ENCODE assay signal across 8 cellular contexts in genomic region chr1:54218883-54219687, GRCh38. TPM values are rescaled to one million over a fixed set of nuclear protein-coding genes. Genes with fewer than 3 reads are reported as not detected.
DNase-seq lines count a peak whose midpoint lies in the region; TF ChIP-seq lines count a peak whose summit lies in the region.

No MANE protein-coding gene starts in this region.

- H3K27ac ChIP-seq in H9 (ENCODE audit: insufficient read length, low read depth, low read length): no peak overlapping the region
- H3K27ac ChIP-seq in skeletal muscle tissue (ENCODE audit: low read depth, low read length): peak overlapping the region; percentile 72
- H3K27ac ChIP-seq in effector memory CD4-positive, alpha-beta T cell (ENCODE audit: insufficient read depth, low read length, poor library complexity, severe bottlenecking): no peak overlapping the region

- H4K20me1 ChIP-seq in H9 (ENCODE audit: control insufficient read depth, insufficient read depth, insufficient read length): no peaks in the 10 kb centered on the region

- no peak overlapping the region for H2BK5ac ChIP-seq in H9 (ENCODE audit: insufficient read length, low read length)

- H3K27ac Mint-ChIP-seq in H9: peak overlapping the region in 2 of 3 experiments; percentile 66 to 87; a peak in 2 of 7 replicates
- H3K27ac Mint-ChIP-seq in activated T-helper 2 cell treated with anti-CD3 and anti-CD28 coated beads, Interferon-gamma antibody, Interleukin-2, Interleukin-4, amounts not matched to agents 10 μg/mL and 5 μg/mL and 100 μg/mL, durations not matched to agents 14 hours and 24 hours and 36 hours: peak overlapping the region; percentile 42

- no peak overlapping the region for H3K4me3 ChIP-seq in skeletal muscle tissue (ENCODE audit: low read length in 3 of 3)
- no peak overlapping the region for H3K4me3 ChIP-seq in effector memory CD4-positive, alpha-beta T cell (ENCODE audit: insufficient read depth, low read depth, low read length, poor library complexity, severe bottlenecking)
- H3K4me3 ChIP-seq in MG63: no peak overlapping the region

- no peak overlapping the region for H2BK20ac ChIP-seq in H9 (ENCODE audit: low read depth, low read length, poor library complexity, severe bottlenecking)

- no peak overlapping the region for H3K23ac ChIP-seq in H9 (ENCODE audit: insufficient read length, low read depth, low read length)

- H3K36me3 Mint-ChIP-seq in H9 (ENCODE audit: insufficient read depth in 1 of 3, low read depth in 3 of 3): peaks cover 32 to 58% (median 47%) of the 10 kb centered on the region in 3 experiments; a peak in 6 of 7 replicates
- H3K36me3 Mint-ChIP-seq in activated T-helper 2 cell treated with anti-CD3 and anti-CD28 coated beads, Interferon-gamma antibody, Interleukin-2, Interleukin-4, amounts not matched to agents 10 μg/mL and 5 μg/mL and 100 μg/mL, durations not matched to agents 14 hours and 24 hours and 36 hours (ENCODE audit: low read depth): peaks cover 59% of the 10 kb centered on the region

- H3K4me2 ChIP-seq in H9 (ENCODE audit: insufficient read depth, insufficient read length, low read length): no peak overlapping the region

- peaks cover 2% of the 10 kb centered on the region; the same call in 1 of the 2 replicates for H3K27me3 Mint-ChIP-seq in H9 (ENCODE audit: low read depth)
- H3K27me3 Mint-ChIP-seq in activated T-helper 2 cell treated with anti-CD3 and anti-CD28 coated beads, Interferon-gamma antibody, Interleukin-2, Interleukin-4, amounts not matched to agents 10 μg/mL and 5 μg/mL and 100 μg/mL, durations not matched to agents 14 hours and 24 hours and 36 hours (ENCODE audit: low read depth): no peaks in the 10 kb centered on the region

- no peaks in the 10 kb centered on the region for H3K79me1 ChIP-seq in H9 (ENCODE audit: insufficient read depth, low read depth, low read length, poor library complexity, severe bottlenecking)

- peaks cover 46 to 50% (median 49%) of the 10 kb centered on the region in 3 donors for H3K36me3 ChIP-seq in skeletal muscle tissue (ENCODE audit: control insufficient read depth in 3 of 3, insufficient read depth in 3 of 3, low read length in 3 of 3)
- peaks cover 53% of the 10 kb centered on the region for H3K36me3 ChIP-seq in effector memory CD4-positive, alpha-beta T cell (ENCODE audit: control insufficient read depth, insufficient read depth, low read length)
- H3K36me3 ChIP-seq in MG63: peaks cover 48% of the 10 kb centered on the region

- H3K23me2 ChIP-seq in H9 (ENCODE audit: insufficient read length, low read depth, low read length, poor library complexity, severe bottlenecking): no peaks in the 10 kb centered on the region

- no peak overlapping the region for H3T11ph ChIP-seq in H9 (ENCODE audit: low read length)

- H2AFZ ChIP-seq in H9 (ENCODE audit: low read length): no peak overlapping the region

- H3K56ac ChIP-seq in H9 (ENCODE audit: insufficient read length, low read depth, low read length): no peak overlapping the region

- no peak overlapping the region for H2BK15ac ChIP-seq in H9 (ENCODE audit: low read depth, low read length)

- no peak overlapping the region; a peak in 1 of 5 replicates for H3K4me3 Mint-ChIP-seq in H9
- H3K4me3 Mint-ChIP-seq in activated T-helper 2 cell treated with anti-CD3 and anti-CD28 coated beads, Interferon-gamma antibody, Interleukin-2, Interleukin-4, amounts not matched to agents 10 μg/mL and 5 μg/mL and 100 μg/mL, durations not matched to agents 14 hours and 24 hours and 36 hours (ENCODE audit: low read depth): no peak overlapping the region

- TF ChIP-seq CTCF in H9 (conservative IDR thresholded peaks at IDR 0.05): no peak

- H3K4me1 Mint-ChIP-seq in H9: peaks cover 14 to 21% of the 10 kb centered on the region in 2 experiments
- no peaks in the 10 kb centered on the region for H3K4me1 Mint-ChIP-seq in activated T-helper 2 cell treated with anti-CD3 and anti-CD28 coated beads, Interferon-gamma antibody, Interleukin-2, Interleukin-4, amounts not matched to agents 10 μg/mL and 5 μg/mL and 100 μg/mL, durations not matched to agents 14 hours and 24 hours and 36 hours (ENCODE audit: low read depth)

- H3K9ac ChIP-seq in H9 (ENCODE audit: extremely low read depth, insufficient read length, low read length) (no peak overlapping the region), skeletal muscle tissue (ENCODE audit: low read depth in 1 of 3, low read length in 3 of 3) (peak overlapping the region in 2 of 3 donors; percentile 37 to 50)

- H4K91ac ChIP-seq in H9 (ENCODE audit: insufficient read length, low read depth, low read length): no peak overlapping the region

- H3K18ac ChIP-seq in H9 (ENCODE audit: insufficient read length, low read depth, low read length): no peak overlapping the region

- H3K4ac ChIP-seq in H9 (ENCODE audit: low read depth, low read length): no peak overlapping the region

- no peak overlapping the region for H4K5ac ChIP-seq in H9 (ENCODE audit: insufficient read length, low read depth, low read length)

- no peak overlapping the region for H3K14ac ChIP-seq in H9 (ENCODE audit: insufficient read depth, low read length)

- intact Hi-C loops in activated T-helper 2 cell treated with anti-CD3 and anti-CD28 coated beads, Interferon-gamma antibody, Interleukin-2, Interleukin-4, amounts not matched to agents 10 μg/mL and 5 μg/mL and 100 μg/mL, durations not matched to agents 14 hours and 24 hours and 36 hours (cut with micrococcal nuclease): no loop called here

- H3K27me3 ChIP-seq in H9 (ENCODE audit: insufficient read depth, low read length) (no peaks in the 10 kb centered on the region), skeletal muscle tissue (ENCODE audit: control insufficient read depth in 3 of 3, insufficient read depth in 3 of 3, low read length in 3 of 3) (no peaks in the 10 kb centered on the region), MG63 (no peaks in the 10 kb centered on the region)
- no peaks in the 10 kb centered on the region for H3K27me3 ChIP-seq in effector memory CD4-positive, alpha-beta T cell (replicated peaks; ENCODE audit: control insufficient read depth, insufficient read depth, low read length, poor library complexity, severe bottlenecking)

- H3K79me2 ChIP-seq in H9 (ENCODE audit: insufficient read depth, low read length): no peaks in the 10 kb centered on the region

- no peak overlapping the region for H2AK5ac ChIP-seq in H9 (ENCODE audit: insufficient read length, low read length)

- no peak overlapping the region for H2BK12ac ChIP-seq in H9 (ENCODE audit: insufficient read length, low read depth, low read length)

- no peak overlapping the region for H4K8ac ChIP-seq in H9 (replicated peaks; ENCODE audit: insufficient read length, low read depth, low read length)

- H3K9me3 Mint-ChIP-seq in H9: no peaks in the 10 kb centered on the region
- no peaks in the 10 kb centered on the region for H3K9me3 Mint-ChIP-seq in activated T-helper 2 cell treated with anti-CD3 and anti-CD28 coated beads, Interferon-gamma antibody, Interleukin-2, Interleukin-4, amounts not matched to agents 10 μg/mL and 5 μg/mL and 100 μg/mL, durations not matched to agents 14 hours and 24 hours and 36 hours

- DNase-seq in H9: no peak
- DNase-seq in activated T-helper 2 cell treated with anti-CD3 and anti-CD28 coated beads, Interferon-gamma antibody, Interleukin-2, Interleukin-4, amounts not matched to agents 10 μg/mL and 5 μg/mL and 100 μg/mL, durations not matched to agents 14 hours and 24 hours and 36 hours (ENCODE audit: low spot score): no peak
- peak; percentile 35 for DNase-seq in left kidney (ENCODE audit: low read depth, low spot score)
- no peak for DNase-seq in effector memory CD4-positive, alpha-beta T cell
- no peak for DNase-seq in DMS153 (lab: John Stamatoyannopoulos, UW)
- DNase-seq in MG63: no peak
- no peak for DNase-seq in RPMI8226

- no CpG with 5 or more reads among the region's 11 CpGs for WGBS in H9 (ENCODE audit: extremely low coverage, insufficient read length, low lambda C conversion rate)

- H3K4me1 ChIP-seq in H9 (ENCODE audit: insufficient read depth, low read length): no peaks in the 10 kb centered on the region
- H3K4me1 ChIP-seq in skeletal muscle tissue (ENCODE audit: control insufficient read depth in 3 of 3, insufficient read depth in 3 of 3, low read length in 3 of 3): peaks cover 26 to 31% (median 28%) of the 10 kb centered on the region in 3 donors
- no peaks in the 10 kb centered on the region for H3K4me1 ChIP-seq in effector memory CD4-positive, alpha-beta T cell (ENCODE audit: control insufficient read depth, insufficient read depth, low read length, poor library complexity, severe bottlenecking)

- H3K9me3 ChIP-seq in H9 (ENCODE audit: control insufficient read depth, low read depth, low read length) (no peaks in the 10 kb centered on the region), skeletal muscle tissue (ENCODE audit: control insufficient read depth in 3 of 3, low read length in 3 of 3) (no peaks in the 10 kb centered on the region), MG63 (no peaks in the 10 kb centered on the region)
- no peaks in the 10 kb centered on the region for H3K9me3 ChIP-seq in effector memory CD4-positive, alpha-beta T cell (ENCODE audit: control insufficient read depth, low read length)

- no peak overlapping the region for H2BK120ac ChIP-seq in H9 (ENCODE audit: low read depth, low read length, poor library complexity, severe bottlenecking)

RNA-seq across cellular contexts. Expression of gene MRPL37, which starts 19.1 kb away (rescaled TPM):
- total RNA-seq in H9 (2021): 123 and 125 TPM in 2 replicates
- 130 and 134 TPM in 2 replicates for total RNA-seq in activated T-helper 2 cell treated with anti-CD3 and anti-CD28 coated beads, Interferon-gamma antibody, Interleukin-2, Interleukin-4, amounts not matched to agents 10 μg/mL and 5 μg/mL and 100 μg/mL, durations not matched to agents 14 hours and 24 hours and 36 hours
- total RNA-seq in skeletal muscle tissue: 32.9 TPM
- 124 and 142 TPM in 2 replicates for total RNA-seq in MG63 (2014; rRNA removed; shearing (Covaris generic); ENCODE audit: low replicate concordance)

RNA-seq across cellular contexts. Expression of gene CYB5RL, which starts 19.3 kb away (rescaled TPM):
- total RNA-seq in H9 (2021): 12.3 and 12.6 TPM in 2 replicates
- 10.2 and 12.2 TPM in 2 replicates for total RNA-seq in activated T-helper 2 cell treated with anti-CD3 and anti-CD28 coated beads, Interferon-gamma antibody, Interleukin-2, Interleukin-4, amounts not matched to agents 10 μg/mL and 5 μg/mL and 100 μg/mL, durations not matched to agents 14 hours and 24 hours and 36 hours
- 5.2 TPM for total RNA-seq in skeletal muscle tissue
- 4.7 and 6.3 TPM in 2 replicates for total RNA-seq in MG63 (2014; rRNA removed; shearing (Covaris generic); ENCODE audit: low replicate concordance)
